In genomic region chr20:4171538-4172116, GRCh38 we compare ENCODE assay signal across 8 cellular contexts. TPM values are rescaled to one million over a fixed set of nuclear protein-coding genes. Genes with fewer than 3 reads are reported as not detected.
DNase-seq lines count a peak whose midpoint lies in the region; ATAC-seq and TF ChIP-seq lines count a peak whose summit lies in the region.

No MANE protein-coding gene starts in this region.

- H3K9me3 ChIP-seq in esophagus squamous epithelium, result no peaks in the 10 kb centered on the region
- H3K9me3 ChIP-seq in ovary, result no peaks in the 10 kb centered on the region

- no peak for TF ChIP-seq CTCF in RWPE1 (conservative IDR thresholded peaks at IDR 0.05; ENCODE audit: low read depth)
- no peak for TF ChIP-seq CTCF in esophagus squamous epithelium (IDR thresholded peaks at IDR 0.05)
- TF ChIP-seq CTCF in ovary (IDR thresholded peaks at IDR 0.05), result no peak

- CTCF ChIA-PET in RWPE1 (lab: Yijun Ruan, JAX), result interaction anchor here (0.9 kb wide), 1 partner anchor 36 kb away, joined by 4 read pairs; no protein-coding TSS in a partner anchor

- in situ Hi-C loops in Caki2 (cut with HindIII; ENCODE audit: low pct_unique_long_range_greater_than_20kb, low sequenced_read_pairs), result no loop called here

- 61 to 77% methylated on average over 5 to 6 of the region's 13 CpGs for WGBS in esophagus squamous epithelium, 2 donors
- WGBS in ovary, 3 donors, result 48 to 52% (median 49%) methylated on average over 13 of the region's 13 CpGs

- POLR2A ChIA-PET in RWPE1 (lab: Yijun Ruan, JAX; ENCODE audit: low non-redundant PET), result no interaction called here

- H3K27ac ChIP-seq in RWPE1 (peak overlapping the region; percentile 71), esophagus squamous epithelium (peak overlapping the region in 3 of 4 donors; percentile 59 to 65 (median 63)), ovary (peak overlapping the region; percentile 48 to 58)

- no peak for TF ChIP-seq EP300 in ovary (IDR thresholded peaks at IDR 0.05)

- H3K36me3 ChIP-seq in esophagus squamous epithelium (peaks cover 0 to 9% (median 0%) of the 10 kb centered on the region in 3 donors), ovary (no peaks in the 10 kb centered on the region)

- DNase-seq in Caki2 (ENCODE audit: low read depth) (peak; percentile 18), RWPE1 (ENCODE audit: low spot score) (no peak), esophagus squamous epithelium (lab: John Stamatoyannopoulos, UW) (no peak), ovary (peak in 1 of 5 donors; percentile 18), COLO829 (ENCODE audit: low spot score) (no peak), ecto neural progenitor cell (ENCODE audit: low spot score) (no peak)

- H3K4me3 ChIP-seq in esophagus squamous epithelium (peak overlapping the region; percentile 29 to 70 (median 46)), ovary (peak overlapping the region; percentile 41)

- intact Hi-C loops in esophagus squamous epithelium (cut with DNase I), result no loop called here
- intact Hi-C loops in ovary (cut with DNase I), result no loop called here

- TF ChIP-seq POLR2A in esophagus squamous epithelium (IDR thresholded peaks at IDR 0.05), result no peak
- no peak for TF ChIP-seq POLR2A in ovary (IDR thresholded peaks at IDR 0.05)

- H3K27me3 ChIP-seq in esophagus squamous epithelium (peaks cover 0 to 10% (median 0%) of the 10 kb centered on the region in 4 donors), ovary (no peaks in the 10 kb centered on the region)

- no peak for ATAC-seq in GM19035 (IDR thresholded peaks at IDR 0.05; ENCODE audit: unreplicated experiment)
- no peak for ATAC-seq in HG03175 (IDR thresholded peaks at IDR 0.05; ENCODE audit: unreplicated experiment)

- H3K4me1 ChIP-seq in esophagus squamous epithelium (peaks cover 3 to 25% (median 8%) of the 10 kb centered on the region in 3 donors), ovary (ENCODE audit: insufficient read depth) (peaks cover 16% of the 10 kb centered on the region)

RNA-seq across cellular contexts. Expression of gene SMOX, which starts 23.0 kb away (rescaled TPM):
- total RNA-seq in Caki2 (2014; rRNA removed; shearing (Covaris generic); ENCODE audit: low replicate concordance), result 39.6 and 48.7 TPM in 2 replicates
- total RNA-seq in esophagus squamous epithelium (10 to 100 TPM in 1 of 4 donors, 1 to 10 TPM in 3; 4.3 to 12.4 (median 6.0) TPM), ovary (10 to 100 TPM in 6 of 7 donors, 1 to 10 TPM in 1; 9.8 to 31.8 (median 15.7) TPM)
- 10 to 100 TPM in 1 of 2 donors, 1 to 10 TPM in 1; 4.9 to 14.6 TPM for polyA plus RNA-seq in ovary
